In the genomic region with DNA sequence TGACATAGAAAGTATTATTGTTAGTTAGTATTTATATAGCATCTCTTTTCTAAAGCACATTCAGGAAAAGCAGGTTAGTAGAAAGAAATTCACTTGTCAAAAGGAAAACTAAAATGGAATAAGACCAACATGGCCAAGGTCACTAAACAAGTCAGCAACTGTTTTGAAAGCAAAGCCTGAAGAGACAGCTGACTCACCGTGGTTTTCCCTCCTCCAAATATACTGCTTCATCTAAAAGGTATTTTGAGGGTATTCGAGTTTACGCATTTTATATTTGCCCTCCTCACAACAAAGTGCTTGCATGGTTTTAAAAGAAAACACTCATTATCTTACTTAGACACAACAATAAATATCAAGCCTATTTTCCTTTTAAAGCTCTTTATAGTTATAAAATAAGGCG, we compare ENCODE assay signal across 16 cellular contexts. TPM values are rescaled to one million over a fixed set of nuclear protein-coding genes. Genes with fewer than 3 reads are reported as not detected.
DNase-seq lines count a peak whose midpoint lies in the region; ATAC-seq, FAIRE-seq and TF ChIP-seq lines count a peak whose summit lies in the region.
"Had no signal": no experiment of that assay in that cellular context is flagged by ENCODE, and none has a peak within 500 bp of the region (broad histone marks: within the 10 kb centered on the region; RNA-seq: fewer than 3 reads in every experiment).

No MANE protein-coding gene starts in this region.

- FAIRE-seq in HTR-8/SVneo (lab: Jason Lieb, UNC), result no peak

- H3K4me3 Mint-ChIP-seq in activated T-helper 17 cell treated with anti-CD3 and anti-CD28 coated beads, Interleukin-2, amount 50 U/mL, for 72 hours, result no peak overlapping the region
- H3K4me3 Mint-ChIP-seq: activated naive CD8-positive, alpha-beta T cell treated with anti-CD3 and anti-CD28 coated beads for 36 hours; effector memory CD8-positive, alpha-beta T cell had no signal

- TF ChIP-seq CTCF in AG04449 (IDR thresholded peaks at IDR 0.05; ENCODE audit: insufficient read depth, low read length, missing control alignments), result no peak
- TF ChIP-seq CTCF in astrocyte of the cerebellum (IDR thresholded peaks at IDR 0.05; ENCODE audit: low read depth, low read length, missing control alignments), result no peak

- H3K4me1 Mint-ChIP-seq in activated T-helper 17 cell treated with anti-CD3 and anti-CD28 coated beads, Interleukin-2, amount 50 U/mL, for 72 hours, result no peaks in the 10 kb centered on the region
- H3K4me1 Mint-ChIP-seq: activated naive CD8-positive, alpha-beta T cell treated with anti-CD3 and anti-CD28 coated beads for 36 hours had no signal

- peaks cover 5% of the 10 kb centered on the region for H3K27me3 Mint-ChIP-seq in activated T-helper 17 cell treated with anti-CD3 and anti-CD28 coated beads, Interleukin-2, amount 50 U/mL, for 72 hours
- H3K27me3 Mint-ChIP-seq: effector memory CD8-positive, alpha-beta T cell had no signal

- CTCF ChIA-PET in AG04449 (lab: Yijun Ruan, JAX), result interaction anchor here (1.9 kb wide), 1 partner anchor 12 kb away, joined by 5 read pairs; no protein-coding TSS in a partner anchor

- DNase-seq in AG04449 (ENCODE audit: low read depth, low spot score), result peak; percentile 3
- peak; percentile 30 for DNase-seq in HTR-8/SVneo (ENCODE audit: insufficient read length, low spot score)
- peak; percentile 71 for DNase-seq in astrocyte of the cerebellum (ENCODE audit: low read depth)
- DNase-seq in kidney glomerular epithelial cell (lab: John Stamatoyannopoulos, UW), result peak; percentile 72
- DNase-seq in stimulated activated CD4-positive, alpha-beta T cell treated with anti-CD3 and anti-CD28 coated beads, Interleukin-12 subunit alpha, Interleukin-12 subunit beta, amount 100 ng/mL, for 4 hours, result no peak
- DNase-seq in SW 1271 (lab: John Stamatoyannopoulos, UW), result no peak
- DNase-seq: activated naive CD8-positive, alpha-beta T cell treated with anti-CD3 and anti-CD28 coated beads for 36 hours; BE2C; effector memory CD8-positive, alpha-beta T cell; NCI-H1694; sigmoid colon; T1000; uterus had no signal

- ATAC-seq in activated T-helper 17 cell treated with anti-CD3 and anti-CD28 coated beads, Interleukin-2, amount 50 U/mL, for 72 hours (replicated peaks), result no peak
- no peak for ATAC-seq in GM18868 (IDR thresholded peaks at IDR 0.05; ENCODE audit: unreplicated experiment)
- ATAC-seq: effector memory CD8-positive, alpha-beta T cell had no signal

- no peak overlapping the region for H3K27ac Mint-ChIP-seq in activated T-helper 17 cell treated with anti-CD3 and anti-CD28 coated beads, Interleukin-2, amount 50 U/mL, for 72 hours
- H3K27ac Mint-ChIP-seq: activated naive CD8-positive, alpha-beta T cell treated with anti-CD3 and anti-CD28 coated beads for 36 hours; effector memory CD8-positive, alpha-beta T cell had no signal

- H3K4me3 ChIP-seq in AG04449 (ENCODE audit: low read depth, low read length) (no peak overlapping the region), astrocyte of the cerebellum (ENCODE audit: low read depth, low read length) (no peak overlapping the region)
- H3K4me3 ChIP-seq: sigmoid colon, uterus had no signal

- H3K36me3 Mint-ChIP-seq in activated T-helper 17 cell treated with anti-CD3 and anti-CD28 coated beads, Interleukin-2, amount 50 U/mL, for 72 hours (ENCODE audit: low read depth), result no peaks in the 10 kb centered on the region
- H3K36me3 Mint-ChIP-seq: activated naive CD8-positive, alpha-beta T cell treated with anti-CD3 and anti-CD28 coated beads for 36 hours had no signal

- in situ Hi-C loops in astrocyte of the cerebellum (cut with HindIII; ENCODE audit: low sequenced_read_pairs), result loop anchor here (5.0 kb wide), 1 partner anchor 65 kb away; no protein-coding TSS in a partner anchor

- no peaks in the 10 kb centered on the region for H3K9me3 Mint-ChIP-seq in activated T-helper 17 cell treated with anti-CD3 and anti-CD28 coated beads, Interleukin-2, amount 50 U/mL, for 72 hours
- H3K9me3 Mint-ChIP-seq: activated naive CD8-positive, alpha-beta T cell treated with anti-CD3 and anti-CD28 coated beads for 36 hours; effector memory CD8-positive, alpha-beta T cell had no signal

- POLR2A ChIA-PET in AG04449 (lab: Yijun Ruan, JAX), result no interaction called here

RNA-seq across cellular contexts. Expression of a gene that starts 24.0 kb away (rescaled TPM):
- total RNA-seq in activated T-helper 17 cell treated with anti-CD3 and anti-CD28 coated beads, Interleukin-2, amount 50 U/mL, for 72 hours, result not detected
- total RNA-seq: activated CD8-positive, alpha-beta memory T cell treated with anti-CD3 and anti-CD28 coated beads for 36 hours; activated naive CD8-positive, alpha-beta T cell treated with anti-CD3 and anti-CD28 coated beads for 36 hours had no signal

Comparison
In these comparisons a context has a peak if more than half of its experiments do, and no peak if none do; other contexts are left out.
1. DNase-seq: peak in AG04449 (single experiment), HTR-8/SVneo (single experiment), astrocyte of the cerebellum (single experiment) and kidney glomerular epithelial cell (single experiment); none in stimulated activated CD4-positive, alpha-beta T cell treated with anti-CD3 and anti-CD28 coated beads, Interleukin-12 subunit alpha, Interleukin-12 subunit beta, amount 100 ng/mL, for 4 hours (single experiment) and SW 1271 (0 of 2).